In genomic region chr21:17611414-17612022, GRCh38 we compare ENCODE assay signal across 8 cellular contexts. TPM values are rescaled to one million over a fixed set of nuclear protein-coding genes. Genes with fewer than 3 reads are reported as not detected.
A peak's percentile ranks its signal among the peaks of the same experiment; 100 is the strongest.
DNase-seq lines count a peak whose midpoint lies in the region; ATAC-seq, FAIRE-seq and TF ChIP-seq lines count a peak whose summit lies in the region.

No MANE protein-coding gene starts in this region.

- WGBS in neuronal stem cell (ENCODE audit: extremely low coverage in 2 of 2, insufficient read length in 2 of 2, insufficient replicate concordance in 1 of 2), 2 donors: no CpG with 5 or more reads among the region's 26 CpGs

- peak; percentile 73 for DNase-seq in DMS79 (lab: John Stamatoyannopoulos, UW)
- DNase-seq in HuH-7 (ENCODE audit: low spot score): peak; percentile 44
- peak; percentile 65 for DNase-seq in RWPE2 (ENCODE audit: low spot score)
- peak; percentile 63 for DNase-seq in activated gamma-delta T cell treated with Interleukin-2 at 50 U/mL for 16 hours
- peak; percentile 52 to 62 for DNase-seq in frontal cortex (ENCODE audit: low spot score in 2 of 2)
- DNase-seq in neuronal stem cell (ENCODE audit: low spot score): peak; percentile 53
- DNase-seq in stromal cell of bone marrow (ENCODE audit: low read depth): peak; percentile 82

- no peak for TF ChIP-seq CTCF in RWPE2 (IDR thresholded peaks at IDR 0.05; ENCODE audit: poor library complexity, severe bottlenecking)

- peaks cover 33% of the 10 kb centered on the region for H3K36me3 ChIP-seq in RWPE2 (ENCODE audit: low read depth)
- H3K36me3 ChIP-seq in neuronal stem cell (replicated peaks in 1 of 2; ENCODE audit: control insufficient read depth in 2 of 2, insufficient read depth in 2 of 2, low read length in 2 of 2): peaks cover 5 to 40% of the 10 kb centered on the region in 2 donors

- H3K79me1 ChIP-seq in neuronal stem cell (ENCODE audit: low read depth, low read length): peaks cover 6% of the 10 kb centered on the region

- no peak overlapping the region for H4K91ac ChIP-seq in neuronal stem cell (ENCODE audit: low read depth, low read length, poor library complexity)

- no peak overlapping the region for H2BK5ac ChIP-seq in neuronal stem cell (ENCODE audit: low read length)

- no peak overlapping the region for H2BK12ac ChIP-seq in neuronal stem cell (ENCODE audit: low read length)

- peaks cover 33% of the 10 kb centered on the region for H3K4me1 ChIP-seq in RWPE2 (ENCODE audit: insufficient read depth, poor library complexity, severe bottlenecking)
- H3K4me1 ChIP-seq in neuronal stem cell (ENCODE audit: control insufficient read depth in 2 of 2, insufficient read depth in 1 of 2, low read depth in 1 of 2, low read length in 2 of 2): peaks cover 2 to 7% of the 10 kb centered on the region in 2 donors

- H3K4ac ChIP-seq in neuronal stem cell (ENCODE audit: low read length): no peak overlapping the region

- H3K4me3 ChIP-seq in RWPE2 (ENCODE audit: severe bottlenecking) (peak overlapping the region; percentile 62), neuronal stem cell (ENCODE audit: low read length in 2 of 2) (peak overlapping the region; percentile 94 to 99)

- no peak for FAIRE-seq in frontal cortex (lab: Jason Lieb, UNC)

- no peak overlapping the region for H3K23ac ChIP-seq in neuronal stem cell (ENCODE audit: low read depth, low read length, poor library complexity)

- peak overlapping the region; percentile 79 for H2AK5ac ChIP-seq in neuronal stem cell (ENCODE audit: low read depth, low read length)

- H3K27ac ChIP-seq in RWPE2 (ENCODE audit: poor library complexity, severe bottlenecking): peak overlapping the region; percentile 40
- no peak overlapping the region for H3K27ac ChIP-seq in neuronal stem cell (replicated peaks; ENCODE audit: low read length)

- peak overlapping the region; percentile 96 for H2AFZ ChIP-seq in neuronal stem cell (ENCODE audit: low read length)

- H2BK15ac ChIP-seq in neuronal stem cell (ENCODE audit: low read length): no peak overlapping the region

- H3K18ac ChIP-seq in neuronal stem cell (ENCODE audit: low read length): peak overlapping the region; percentile 97

- H3K14ac ChIP-seq in neuronal stem cell (ENCODE audit: low read length): no peak overlapping the region

- H2BK120ac ChIP-seq in neuronal stem cell (ENCODE audit: low read depth, low read length): no peak overlapping the region

- H3K27me3 ChIP-seq in RWPE2 (ENCODE audit: insufficient read depth, poor library complexity, severe bottlenecking) (no peaks in the 10 kb centered on the region), neuronal stem cell (ENCODE audit: control insufficient read depth in 3 of 3, insufficient read depth in 3 of 3, low read depth in 1 of 3, low read length in 3 of 3) (peaks cover 0 to 10% (median 0%) of the 10 kb centered on the region in 3 experiments)

- H3K4me2 ChIP-seq in neuronal stem cell (ENCODE audit: insufficient read depth, low read length, poor library complexity, severe bottlenecking): peak overlapping the region; percentile 92

- no peaks in the 10 kb centered on the region for H3K9me3 ChIP-seq in RWPE2 (ENCODE audit: severe bottlenecking)
- peaks cover 0 to 5% of the 10 kb centered on the region in 2 donors for H3K9me3 ChIP-seq in neuronal stem cell (replicated peaks in 1 of 2; ENCODE audit: control insufficient read depth in 2 of 2, insufficient read depth in 1 of 2, low read depth in 1 of 2, low read length in 2 of 2)

- ATAC-seq in GM21528 (IDR thresholded peaks at IDR 0.05; ENCODE audit: low FRiP score, unreplicated experiment): peak; percentile 67
- peak; percentile 55 for ATAC-seq in RWPE2 (ENCODE audit: low read depth)

- H3K9ac ChIP-seq in neuronal stem cell (ENCODE audit: low read depth, low read length, poor library complexity): peak overlapping the region; percentile 85

- no peak overlapping the region for H4K8ac ChIP-seq in neuronal stem cell (ENCODE audit: low read depth, low read length)

RNA-seq across cellular contexts. Expression of gene BTG3, which starts 1.2 kb away (rescaled TPM):
- 20.8 TPM for total RNA-seq in frontal cortex
- 44.6 TPM for polyA plus RNA-seq in neuronal stem cell (2013, experiment 1 of 2)
- polyA plus RNA-seq in neuronal stem cell (2013, experiment 2 of 2): 45.1 TPM
